ENCODE assay signal across 11 cellular contexts in genomic region chr6:113644861-113645575, GRCh38.
DNase-seq lines count a peak whose midpoint lies in the region; ATAC-seq and TF ChIP-seq lines count a peak whose summit lies in the region.
"Had no signal": no experiment of that assay in that cellular context is flagged by ENCODE, and none has a peak within 500 bp of the region (broad histone marks: within the 10 kb centered on the region; RNA-seq: fewer than 3 reads in every experiment).

No MANE protein-coding gene starts in this region.

- H3K36me3 ChIP-seq in mucosa of descending colon (ENCODE audit: low read depth) = no peaks in the 10 kb centered on the region

- H3K4me3 ChIP-seq in AG10803 (ENCODE audit: low read length) (no peak overlapping the region), astrocyte of the cerebellum (ENCODE audit: low read depth, low read length) (no peak overlapping the region), mucosa of descending colon (no peak overlapping the region)

- no peaks in the 10 kb centered on the region for H3K9me3 ChIP-seq in mucosa of descending colon

- DNase-seq in AG10803 (ENCODE audit: low read depth) (peak; percentile 100), astrocyte of the cerebellum (ENCODE audit: low read depth) (peak; percentile 97), mucosa of descending colon (no peak), posterior vena cava (ENCODE audit: low spot score) (no peak), NCI-H446 (lab: John Stamatoyannopoulos, UW) (no peak)
- DNase-seq: activated CD4-positive, alpha-beta T cell treated with anti-CD3 and anti-CD28 coated beads for 1 hour; NCI-H1930; stimulated activated naive CD4-positive, alpha-beta T cell had no signal

- TF ChIP-seq CTCF in AG10803 (conservative IDR thresholded peaks at IDR 0.05; ENCODE audit: low read length) (no peak), astrocyte of the cerebellum (IDR thresholded peaks at IDR 0.05; ENCODE audit: low read depth, low read length, missing control alignments) (no peak), mucosa of descending colon (IDR thresholded peaks at IDR 0.05) (no peak)

- intact Hi-C loops in mucosa of descending colon (cut with DNase I, micrococcal nuclease) = no loop called here
- intact Hi-C loops in posterior vena cava (cut with DNase I) = no loop called here

- in situ Hi-C loops in astrocyte of the cerebellum (cut with HindIII; ENCODE audit: low sequenced_read_pairs) = no loop called here

- H3K4me1 ChIP-seq in mucosa of descending colon (ENCODE audit: low read depth) = peaks cover 49% of the 10 kb centered on the region

- ATAC-seq in HG02885 (IDR thresholded peaks at IDR 0.05; ENCODE audit: poor library complexity, unreplicated experiment) (peak; percentile 23), mucosa of descending colon (peak; percentile 6), GM19328 (IDR thresholded peaks at IDR 0.05; ENCODE audit: unreplicated experiment) (no peak), GM18511 (IDR thresholded peaks at IDR 0.05; ENCODE audit: unreplicated experiment) (no peak)

Comparison
In these comparisons a context has a peak if more than half of its experiments do, and no peak if none do; other contexts are left out.
1. DNase-seq: peak in AG10803 (single experiment) and astrocyte of the cerebellum (single experiment); none in mucosa of descending colon (0 of 3), posterior vena cava (single experiment) and NCI-H446 (0 of 2).
2. ATAC-seq: peak in HG02885 (single experiment) and mucosa of descending colon (single experiment); none in GM19328 (single experiment) and GM18511 (single experiment).